ENCODE assay signal across 20 cellular contexts in the genomic region with DNA sequence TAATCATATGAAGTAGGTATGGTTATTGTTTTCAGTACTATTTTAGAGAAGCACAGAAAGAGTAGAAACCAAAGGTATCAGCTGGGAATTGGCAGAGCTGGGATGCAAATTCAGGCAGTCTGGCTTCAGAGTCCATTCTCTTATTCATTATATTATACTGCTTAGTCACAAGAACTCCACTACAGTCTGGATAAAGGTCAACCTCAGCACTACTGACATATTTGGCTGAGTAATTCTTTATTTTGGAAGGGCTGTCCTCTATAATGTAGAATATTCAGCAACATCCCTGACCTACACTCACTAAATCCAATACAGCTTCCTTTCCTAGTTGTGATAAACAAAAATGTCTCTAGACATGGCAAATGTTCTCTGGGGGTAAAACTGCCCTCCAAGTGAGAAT. TPM values are rescaled to one million over a fixed set of nuclear protein-coding genes. Genes with fewer than 3 reads are reported as not detected.
DNase-seq lines count a peak whose midpoint lies in the region; ATAC-seq and TF ChIP-seq lines count a peak whose summit lies in the region.
"Had no signal": no experiment of that assay in that cellular context is flagged by ENCODE, and none has a peak within 500 bp of the region (broad histone marks: within the 10 kb centered on the region; RNA-seq: fewer than 3 reads in every experiment).

No MANE protein-coding gene starts in this region.

- TF ChIP-seq POLR2A in IMR-90 (IDR thresholded peaks at IDR 0.05; ENCODE audit: low read depth, low read length): no peak

- H3K4me2 ChIP-seq in IMR-90 (ENCODE audit: low read depth, low read length): no peak overlapping the region
- H3K4me2 ChIP-seq in neural progenitor cell: no peak overlapping the region

- H3K27me3 Mint-ChIP-seq in chondrocyte (ENCODE audit: low read depth) (no peaks in the 10 kb centered on the region), neural progenitor cell (ENCODE audit: insufficient read depth, low read depth) (peaks cover 2% of the 10 kb centered on the region)
- H3K27me3 Mint-ChIP-seq: effector memory CD8-positive, alpha-beta T cell; stimulated activated naive B cell treated with anti-CD40 and anti-IgM and Interleukin-4, amounts not matched to agents 10 μg/mL and 1 μg/mL and 100 μg/mL, for 72 hours had no signal

- H3K4me1 ChIP-seq in IMR-90 (ENCODE audit: control insufficient read depth, insufficient read depth, low read length) (0 out of 2 replicates have a peak, but pooled peaks cover 2% of the 10 kb centered on the region), neural progenitor cell (no peaks in the 10 kb centered on the region)
- H3K4me1 ChIP-seq: spleen, upper lobe of left lung had no signal

- in situ Hi-C loops in IMR-90 (cut with MboI; ENCODE audit: low sequenced_read_pairs): no loop called here

- H3K9ac ChIP-seq in IMR-90 (ENCODE audit: low read depth, low read length): no peak overlapping the region
- no peak overlapping the region for H3K9ac ChIP-seq in neural progenitor cell

- H3K4me3 Mint-ChIP-seq in chondrocyte (ENCODE audit: unreplicated experiment) (no peak overlapping the region), neural progenitor cell (no peak overlapping the region)
- H3K4me3 Mint-ChIP-seq: effector memory CD8-positive, alpha-beta T cell; stimulated activated naive B cell treated with anti-CD40 and anti-IgM and Interleukin-4, amounts not matched to agents 10 μg/mL and 1 μg/mL and 100 μg/mL, for 72 hours had no signal

- no peak overlapping the region for H3K18ac ChIP-seq in IMR-90 (ENCODE audit: low read depth, low read length)

- no peak for TF ChIP-seq CTCF in AG04449 (IDR thresholded peaks at IDR 0.05; ENCODE audit: insufficient read depth, low read length, missing control alignments)
- TF ChIP-seq CTCF in IMR-90 (conservative IDR thresholded peaks at IDR 0.05; ENCODE audit: low read depth, low read length): no peak
- no peak for TF ChIP-seq CTCF in chondrocyte (IDR thresholded peaks at IDR 0.05)
- TF ChIP-seq CTCF in neural progenitor cell (IDR thresholded peaks at IDR 0.05): no peak

- 0 out of 2 replicates have a peak, but pooled peaks cover 3% of the 10 kb centered on the region for H3K9me1 ChIP-seq in IMR-90 (ENCODE audit: insufficient read depth, low read length)

- no peaks in the 10 kb centered on the region for H4K20me1 ChIP-seq in IMR-90 (ENCODE audit: insufficient read depth, low read length)
- H4K20me1 ChIP-seq in neural progenitor cell (ENCODE audit: low read depth): no peaks in the 10 kb centered on the region

- peaks cover 5% of the 10 kb centered on the region; the same call in 1 of the 2 replicates for H3K36me3 ChIP-seq in IMR-90 (ENCODE audit: control insufficient read depth, insufficient read depth, low read length)
- no peaks in the 10 kb centered on the region for H3K36me3 ChIP-seq in neural progenitor cell
- H3K36me3 ChIP-seq: ovary had no signal

- no peak for TF ChIP-seq RAD21 in IMR-90 (IDR thresholded peaks at IDR 0.05; ENCODE audit: low read length)

- no peaks in the 10 kb centered on the region for H3F3A ChIP-seq in neural progenitor cell (ENCODE audit: low read depth)

- POLR2A ChIA-PET in AG04449 (lab: Yijun Ruan, JAX): no interaction called here
- POLR2A ChIA-PET in IMR-90 (lab: Charles Lee; ENCODE audit: unreplicated experiment): no interaction called here

- H3K23ac ChIP-seq in IMR-90 (ENCODE audit: low read depth, low read length): no peak overlapping the region

- no peak overlapping the region for H2BK5ac ChIP-seq in IMR-90 (ENCODE audit: low read depth, low read length, poor library complexity, severe bottlenecking)

- BruUV-seq in IMR-90 (replicated peaks; lab: Mats Ljungman, UMichigan): no TSS peak

- CTCF ChIA-PET in AG04449 (lab: Yijun Ruan, JAX) (interaction anchor here (0.8 to 2.4 kb wide), 5 partner anchors 11 to 165 kb away, joined by 3 to 8 read pairs (median 3); no protein-coding TSS in a partner anchor), IMR-90 (lab: Yijun Ruan, JAX) (interaction anchor here (1.5 kb wide), 1 partner anchor 17 kb away, joined by 3 read pairs; no protein-coding TSS in a partner anchor)

- peaks cover 3% of the 10 kb centered on the region in 2 experiments; a peak in 2 of 4 replicates for H3K79me1 ChIP-seq in IMR-90 (ENCODE audit: low read depth in 1 of 2, low read length in 2 of 2)

- H4K91ac ChIP-seq in IMR-90 (ENCODE audit: insufficient read depth, low read depth, low read length): no peak overlapping the region

- no peak overlapping the region for H4K5ac ChIP-seq in IMR-90 (ENCODE audit: low read depth, low read length)

- dilution Hi-C loops in IMR-90 (cut with HindIII; ENCODE audit: low sequenced_read_pairs, unreplicated experiment): no loop called here

- H3K27me3 ChIP-seq in IMR-90 (ENCODE audit: control insufficient read depth, insufficient read depth, low read length) (no peaks in the 10 kb centered on the region), neural progenitor cell (no peaks in the 10 kb centered on the region)
- H3K27me3 ChIP-seq: heart left ventricle, ovary, spleen, upper lobe of left lung had no signal

- H3K36me3 Mint-ChIP-seq in chondrocyte (ENCODE audit: low read depth) (peaks cover 16% of the 10 kb centered on the region), neural progenitor cell (peaks cover 35% of the 10 kb centered on the region)

- H2BK120ac ChIP-seq in IMR-90 (ENCODE audit: low read depth, low read length): no peak overlapping the region

- DNase-seq in AG04449 (ENCODE audit: low read depth, low spot score): peak; percentile 17
- DNase-seq in IMR-90: peak; percentile 74
- DNase-seq in chondrocyte (ENCODE audit: low spot score): no peak
- peak; percentile 5 for DNase-seq in left kidney (ENCODE audit: low read depth, low spot score)
- no peak for DNase-seq in neural progenitor cell (ENCODE audit: low spot score)
- DNase-seq in activated naive CD4-positive, alpha-beta T cell (lab: John Stamatoyannopoulos, UW): no peak
- DNase-seq in CD1c-positive myeloid dendritic cell (ENCODE audit: extremely low spot score): no peak
- DNase-seq: activated CD4-positive, alpha-beta T cell treated with anti-CD3 and anti-CD28 coated beads for 1 hour; activated CD8-positive, alpha-beta memory T cell treated with anti-CD3 and anti-CD28 coated beads, Interleukin-2, amount 50 U/mL, for 48 hours; activated naive CD4-positive, alpha-beta T cell treated with anti-CD3 and anti-CD28 coated beads, Interleukin-2, amount 50 U/mL, for 16 hours; effector memory CD8-positive, alpha-beta T cell; heart left ventricle; NCI-H1105 treated with DMSO at 0.1 percent for 48 hours; ovary; SHP77 treated with DMSO at 0.1 percent for 48 hours; spleen; stimulated activated naive B cell treated with anti-CD40 and anti-IgM and Interleukin-4, amounts not matched to agents 10 μg/mL and 1 μg/mL and 100 μg/mL, for 72 hours; upper lobe of left lung had no signal

- H3K4me1 Mint-ChIP-seq in chondrocyte (ENCODE audit: low read depth): peaks cover 7% of the 10 kb centered on the region
- no peaks in the 10 kb centered on the region for H3K4me1 Mint-ChIP-seq in neural progenitor cell

- H3K4me3 ChIP-seq in AG04449 (ENCODE audit: low read depth, low read length) (no peak overlapping the region), IMR-90 (ENCODE audit: insufficient read depth, low read depth, low read length) (no peak overlapping the region), neural progenitor cell (no peak overlapping the region)
- H3K4me3 ChIP-seq: heart left ventricle, K562, ovary, spleen, upper lobe of left lung had no signal

- H3K14ac ChIP-seq in IMR-90 (replicated peaks; ENCODE audit: low read depth, low read length): no peak overlapping the region

- H3K9me3 ChIP-seq in IMR-90 (ENCODE audit: control insufficient read depth, insufficient read depth, low read length): no peaks in the 10 kb centered on the region
- peaks cover 6% of the 10 kb centered on the region for H3K9me3 ChIP-seq in neural progenitor cell (ENCODE audit: low read depth)

- H3K9me3 Mint-ChIP-seq in chondrocyte (ENCODE audit: low read depth) (peaks cover 7% of the 10 kb centered on the region), neural progenitor cell (peaks cover 17% of the 10 kb centered on the region)
- H3K9me3 Mint-ChIP-seq: effector memory CD8-positive, alpha-beta T cell had no signal

- H3K27ac ChIP-seq in IMR-90 (ENCODE audit: insufficient read depth, low read length) (no peak overlapping the region), neural progenitor cell (no peak overlapping the region)
- H3K27ac ChIP-seq: heart left ventricle, ovary, spleen, upper lobe of left lung had no signal

- no peak overlapping the region for H3K4ac ChIP-seq in IMR-90 (ENCODE audit: low read depth, low read length)

- H3K27ac Mint-ChIP-seq in chondrocyte (ENCODE audit: unreplicated experiment): peak overlapping the region; percentile 54
- H3K27ac Mint-ChIP-seq in neural progenitor cell: no peak overlapping the region
- H3K27ac Mint-ChIP-seq: effector memory CD8-positive, alpha-beta T cell; stimulated activated naive B cell treated with anti-CD40 and anti-IgM and Interleukin-4, amounts not matched to agents 10 μg/mL and 1 μg/mL and 100 μg/mL, for 72 hours had no signal

- H2BK15ac ChIP-seq in IMR-90 (ENCODE audit: low read depth, low read length): no peak overlapping the region

- no peaks in the 10 kb centered on the region for H3K79me2 ChIP-seq in neural progenitor cell (ENCODE audit: low read depth)

- no peak overlapping the region for H4K8ac ChIP-seq in IMR-90 (ENCODE audit: low read depth in 2 of 2, low read length in 2 of 2)

- intact Hi-C loops in IMR-90 (cut with micrococcal nuclease): loop anchor here (5.0 kb wide), 1 partner anchor 1125 kb away; no protein-coding TSS in a partner anchor

- H2BK20ac ChIP-seq in IMR-90 (ENCODE audit: low read depth, low read length): no peak overlapping the region

- H2AK5ac ChIP-seq in IMR-90 (ENCODE audit: low read depth, low read length): no peak overlapping the region

- no peak overlapping the region for H2AK9ac ChIP-seq in IMR-90 (replicated peaks; ENCODE audit: low read depth, low read length, poor library complexity)

- no peak overlapping the region for H3K56ac ChIP-seq in IMR-90 (ENCODE audit: extremely low read depth, insufficient read depth, low read length)

- ATAC-seq in IMR-90 (ENCODE audit: low read depth): peak; percentile 97
- no peak for ATAC-seq in HG02642 (IDR thresholded peaks at IDR 0.05; ENCODE audit: poor library complexity, unreplicated experiment)
- ATAC-seq: effector memory CD8-positive, alpha-beta T cell; K562; stimulated activated naive B cell treated with anti-CD40 and anti-IgM and Interleukin-4, amounts not matched to agents 10 μg/mL and 1 μg/mL and 100 μg/mL, for 72 hours had no signal

- H2AFZ ChIP-seq in IMR-90 (replicated peaks; ENCODE audit: low read length, poor library complexity) (no peak overlapping the region), neural progenitor cell (replicated peaks) (no peak overlapping the region)

RNA-seq across cellular contexts. Expression of a gene that starts 37.6 kb away (rescaled TPM):
- total RNA-seq in IMR-90 (2012; rRNA removed) (7.9 and 10.6 TPM in 2 replicates), chondrocyte (4.3 to 15.4 TPM (median 4.9 TPM) in 3 replicates), neural progenitor cell (ENCODE audit: low replicate concordance) (0.65 TPM in 1 of 2 replicates, not detected in the other)
- 10.1 and 15.4 TPM in 2 replicates for polyA plus RNA-seq in IMR-90 (2012; rRNA removed)
- 9.9 and 20.9 TPM in 2 replicates for polyA plus RNA-seq in IMR-90 (2012; cell fraction: cytosol; rRNA removed)
- polyA plus RNA-seq in IMR-90 (2012; cell fraction: nucleus; rRNA removed; ENCODE audit: low replicate concordance): 11.4 and 25.1 TPM in 2 replicates
- polyA plus RNA-seq: K562 had no signal

RNA-seq across cellular contexts. Expression of a gene that starts 38.5 kb away (rescaled TPM):
- total RNA-seq in IMR-90 (2012; rRNA removed) (8.1 and 11.7 TPM in 2 replicates), chondrocyte (14.3 to 17.3 TPM (median 15.0 TPM) in 3 replicates), neural progenitor cell (ENCODE audit: low replicate concordance) (30.9 and 52.5 TPM in 2 replicates)
- polyA plus RNA-seq in IMR-90 (2012; rRNA removed): 2.5 and 3.1 TPM in 2 replicates
- 0.36 and 1.3 TPM in 2 replicates for polyA plus RNA-seq in IMR-90 (2012; cell fraction: cytosol; rRNA removed)
- polyA plus RNA-seq in IMR-90 (2012; cell fraction: nucleus; rRNA removed; ENCODE audit: low replicate concordance): 0.41 and 3.6 TPM in 2 replicates

Comparison
In these comparisons a context has a peak if more than half of its experiments do, and no peak if none do; other contexts are left out.
1. DNase-seq: peak in AG04449 (single experiment), IMR-90 (single experiment) and left kidney (single experiment); none in chondrocyte (single experiment), neural progenitor cell (single experiment), activated naive CD4-positive, alpha-beta T cell (0 of 4) and CD1c-positive myeloid dendritic cell (single experiment).